ENCODE assay signal across 13 cellular contexts in the genomic region with DNA sequence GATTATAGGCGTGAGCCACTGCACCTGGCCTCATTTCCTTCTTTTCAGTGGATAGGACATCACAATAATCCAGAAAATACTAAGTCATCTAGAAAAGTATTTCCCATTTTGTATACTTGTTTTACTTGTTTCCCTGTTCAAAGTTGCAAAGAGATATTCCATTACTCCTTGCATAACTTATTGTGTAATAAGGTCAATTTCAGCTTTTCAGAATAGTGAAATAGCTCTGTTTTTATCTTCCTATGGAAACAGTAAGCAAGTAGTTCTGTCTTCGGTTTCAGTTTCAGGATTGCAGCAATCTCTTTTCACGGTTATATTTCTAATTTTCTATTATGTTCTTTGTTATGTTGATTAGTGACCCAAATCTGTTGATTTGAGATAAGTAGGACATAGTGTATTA. TPM values are rescaled to one million over a fixed set of nuclear protein-coding genes. Genes with fewer than 3 reads are reported as not detected.
DNase-seq lines count a peak whose midpoint lies in the region; ATAC-seq, FAIRE-seq and TF ChIP-seq lines count a peak whose summit lies in the region.
"Had no signal": no experiment of that assay in that cellular context is flagged by ENCODE, and none has a peak within 500 bp of the region (broad histone marks: within the 10 kb centered on the region; RNA-seq: fewer than 3 reads in every experiment).

No MANE protein-coding gene starts in this region.

- H2BK15ac ChIP-seq in mesendoderm (replicated peaks; ENCODE audit: low read depth): no peak overlapping the region

- in situ Hi-C loops in K562 (cut with MboI): no loop called here

- FAIRE-seq in K562 (lab: Jason Lieb, UNC): no peak
- FAIRE-seq: H1 had no signal

- no peak overlapping the region for H4K8ac ChIP-seq in mesendoderm (ENCODE audit: low read depth, low read length)

- no peak overlapping the region for H3K9ac ChIP-seq in K562 (ENCODE audit: insufficient read depth in 1 of 2, low read depth in 2 of 2, low read length in 2 of 2)
- H3K9ac ChIP-seq in mesendoderm (ENCODE audit: low read length): no peak overlapping the region

- intact Hi-C loops in K562 (cut with micrococcal nuclease): no loop called here

- H3K36me3 ChIP-seq in K562 (ENCODE audit: control insufficient read depth, insufficient read depth, low read length): no peaks in the 10 kb centered on the region
- H3K36me3 ChIP-seq in mesendoderm (ENCODE audit: control insufficient read depth, insufficient read depth, low read length): no peaks in the 10 kb centered on the region
- H3K36me3 ChIP-seq in BE2C: no peaks in the 10 kb centered on the region

- no peak overlapping the region for H3K23ac ChIP-seq in mesendoderm (ENCODE audit: low read length)

- no peaks in the 10 kb centered on the region for H4K20me1 ChIP-seq in K562 (replicated peaks; ENCODE audit: control insufficient read depth, insufficient read depth, low read length)

- H2AK5ac ChIP-seq in mesendoderm (ENCODE audit: low read length): no peak overlapping the region

- 12% methylated on average over 3 of the region's 3 CpGs for WGBS in K562 (ENCODE audit: insufficient coverage, low coverage, missing lambda C conversion rate)
- WGBS in mesendoderm (ENCODE audit: extremely low coverage, insufficient coverage, low lambda C conversion rate): no CpG with 5 or more reads among the region's 3 CpGs

- H3K9me3 ChIP-seq in K562 (replicated peaks; ENCODE audit: control insufficient read depth, insufficient read depth, low read depth, low read length) (no peaks in the 10 kb centered on the region), BE2C (no peaks in the 10 kb centered on the region)

- H3K79me1 ChIP-seq in mesendoderm (ENCODE audit: low read length): no peaks in the 10 kb centered on the region

- no peaks in the 10 kb centered on the region for H3K9me1 ChIP-seq in K562 (ENCODE audit: control insufficient read depth, insufficient read depth, low read length)

- no TSS peak for BruUV-seq in K562 (replicated peaks; lab: Mats Ljungman, UMichigan)

- H3K27me3 ChIP-seq in K562 (ENCODE audit: control insufficient read depth in 2 of 2, insufficient read depth in 2 of 2, low read length in 2 of 2) (peaks cover under 1 to 9% of the 10 kb centered on the region in 2 experiments), mesendoderm (ENCODE audit: insufficient read depth, low read length, poor library complexity) (no peaks in the 10 kb centered on the region), BE2C (peaks cover 14% of the 10 kb centered on the region)

- no peak overlapping the region for H3K4ac ChIP-seq in mesendoderm (ENCODE audit: low read depth, low read length)

- H3K18ac ChIP-seq in mesendoderm (ENCODE audit: low read length): no peak overlapping the region

- TF ChIP-seq EP300 in K562 (IDR thresholded peaks at IDR 0.05; ENCODE audit: low read length): no peak

- H3K79me2 ChIP-seq in K562 (ENCODE audit: control insufficient read depth, insufficient read depth, low read length): no peaks in the 10 kb centered on the region
- no peaks in the 10 kb centered on the region for H3K79me2 ChIP-seq in mesendoderm (ENCODE audit: control insufficient read depth, insufficient read depth, low read length)

- DNase-seq in activated CD8-positive, alpha-beta memory T cell treated with anti-CD3 and anti-CD28 coated beads, Interleukin-2, amount 10 ng/mL, durations not matched to agents 7 days and 5 days: no peak
- DNase-seq in activated CD8-positive, alpha-beta memory T cell treated with anti-CD3 and anti-CD28 coated beads, Interleukin-2, amount 50 U/mL, for 4 hours: no peak
- no peak for DNase-seq in K562 (ENCODE audit: extremely low read depth in 1 of 4, low spot score in 3 of 4)
- DNase-seq in mesendoderm: no peak
- DNase-seq in BE2C: no peak
- no peak for DNase-seq in omental fat pad (ENCODE audit: low spot score)
- DNase-seq: activated CD4-positive, alpha-beta T cell treated with anti-CD3 and anti-CD28 coated beads for 36 hours; NCI-H1694 treated with DMSO at 0.1 percent for 48 hours had no signal

- H3K27ac Mint-ChIP-seq in activated CD8-positive, alpha-beta memory T cell treated with anti-CD3 and anti-CD28 coated beads, Interleukin-2, amount 10 ng/mL, durations not matched to agents 7 days and 5 days: peak overlapping the region; percentile 65
- peak overlapping the region; percentile 40 for H3K27ac Mint-ChIP-seq in stimulated activated memory B cell treated with anti-CD40 and anti-IgM and Interleukin-4, amounts not matched to agents 10 μg/mL and 1 μg/mL and 100 μg/mL, for 72 hours
- H3K27ac Mint-ChIP-seq: activated CD4-positive, alpha-beta T cell treated with anti-CD3 and anti-CD28 coated beads for 36 hours had no signal

- H3K27ac ChIP-seq in K562 (ENCODE audit: extremely low read depth, low read depth, low read length) (no peak overlapping the region), mesendoderm (ENCODE audit: low read depth, low read length) (no peak overlapping the region)
- H3K27ac ChIP-seq: RWPE1 had no signal

- TF ChIP-seq POLR2A in K562 (conservative IDR thresholded peaks at IDR 0.05): no peak

- no peak for ATAC-seq in activated CD8-positive, alpha-beta memory T cell treated with anti-CD3 and anti-CD28 coated beads, Interleukin-2, amount 10 ng/mL, durations not matched to agents 7 days and 5 days
- ATAC-seq in HG03565 (IDR thresholded peaks at IDR 0.05; ENCODE audit: unreplicated experiment) (peak; percentile 28), K562 (no peak), omental fat pad (ENCODE audit: low FRiP score) (no peak)
- ATAC-seq in stimulated activated memory B cell treated with anti-CD40 and anti-IgM and Interleukin-4, amounts not matched to agents 10 μg/mL and 1 μg/mL and 100 μg/mL, for 72 hours: no peak

- no peak overlapping the region for H3K4me3 ChIP-seq in K562
- H3K4me3 ChIP-seq in mesendoderm (ENCODE audit: low read length): no peak overlapping the region
- H3K4me3 ChIP-seq in BE2C (ENCODE audit: low read depth, low read length): no peak overlapping the region
- H3K4me3 ChIP-seq: lung had no signal

- H3K9me3 Mint-ChIP-seq in activated CD8-positive, alpha-beta memory T cell treated with anti-CD3 and anti-CD28 coated beads, Interleukin-2, amount 10 ng/mL, durations not matched to agents 7 days and 5 days (ENCODE audit: low read depth): no peaks in the 10 kb centered on the region
- H3K9me3 Mint-ChIP-seq in stimulated activated memory B cell treated with anti-CD40 and anti-IgM and Interleukin-4, amounts not matched to agents 10 μg/mL and 1 μg/mL and 100 μg/mL, for 72 hours: no peaks in the 10 kb centered on the region

- H3K27me3 Mint-ChIP-seq in activated CD8-positive, alpha-beta memory T cell treated with anti-CD3 and anti-CD28 coated beads, Interleukin-2, amount 10 ng/mL, durations not matched to agents 7 days and 5 days: no peaks in the 10 kb centered on the region
- no peaks in the 10 kb centered on the region for H3K27me3 Mint-ChIP-seq in stimulated activated memory B cell treated with anti-CD40 and anti-IgM and Interleukin-4, amounts not matched to agents 10 μg/mL and 1 μg/mL and 100 μg/mL, for 72 hours
- H3K27me3 Mint-ChIP-seq: activated CD4-positive, alpha-beta T cell treated with anti-CD3 and anti-CD28 coated beads for 36 hours had no signal

- H3K4me1 Mint-ChIP-seq in activated CD8-positive, alpha-beta memory T cell treated with anti-CD3 and anti-CD28 coated beads, Interleukin-2, amount 10 ng/mL, durations not matched to agents 7 days and 5 days: peaks cover 61% of the 10 kb centered on the region
- H3K4me1 Mint-ChIP-seq in stimulated activated memory B cell treated with anti-CD40 and anti-IgM and Interleukin-4, amounts not matched to agents 10 μg/mL and 1 μg/mL and 100 μg/mL, for 72 hours: peaks cover 65% of the 10 kb centered on the region

- no peak for TF ChIP-seq CTCF in K562 (IDR thresholded peaks at IDR 0.05 in 2 of 3, conservative IDR thresholded peaks at IDR 0.05 in 1 of 3; ENCODE audit: insufficient read depth in 2 of 3, low read depth in 1 of 3, low read length in 3 of 3)
- no peak for TF ChIP-seq CTCF in BE2C (IDR thresholded peaks at IDR 0.05; ENCODE audit: low read depth, low read length)
- TF ChIP-seq CTCF in omental fat pad (IDR thresholded peaks at IDR 0.05): no peak

- peak overlapping the region; percentile 42 for H3K4me3 Mint-ChIP-seq in activated CD8-positive, alpha-beta memory T cell treated with anti-CD3 and anti-CD28 coated beads, Interleukin-2, amount 10 ng/mL, durations not matched to agents 7 days and 5 days
- H3K4me3 Mint-ChIP-seq in stimulated activated memory B cell treated with anti-CD40 and anti-IgM and Interleukin-4, amounts not matched to agents 10 μg/mL and 1 μg/mL and 100 μg/mL, for 72 hours: no peak overlapping the region
- H3K4me3 Mint-ChIP-seq: activated CD4-positive, alpha-beta T cell treated with anti-CD3 and anti-CD28 coated beads for 36 hours had no signal

- H3K4me1 ChIP-seq in K562 (replicated peaks in 1 of 2; ENCODE audit: control insufficient read depth in 2 of 2, insufficient read depth in 2 of 2, low read length in 2 of 2) (peaks cover 0 to 1% of the 10 kb centered on the region in 2 experiments; a peak in 2 of 5 replicates), mesendoderm (ENCODE audit: control insufficient read depth, low read depth, low read length) (peaks cover 9% of the 10 kb centered on the region), BE2C (no peaks in the 10 kb centered on the region)

- H3K4me2 ChIP-seq in K562 (ENCODE audit: insufficient read depth, low read length) (no peak overlapping the region), mesendoderm (ENCODE audit: low read length) (no peak overlapping the region)

- H3K36me3 Mint-ChIP-seq in activated CD8-positive, alpha-beta memory T cell treated with anti-CD3 and anti-CD28 coated beads, Interleukin-2, amount 10 ng/mL, durations not matched to agents 7 days and 5 days: peaks cover 67% of the 10 kb centered on the region
- peaks cover 37% of the 10 kb centered on the region for H3K36me3 Mint-ChIP-seq in stimulated activated memory B cell treated with anti-CD40 and anti-IgM and Interleukin-4, amounts not matched to agents 10 μg/mL and 1 μg/mL and 100 μg/mL, for 72 hours

- no peak overlapping the region for H2BK120ac ChIP-seq in mesendoderm (ENCODE audit: low read depth, low read length)

- POLR2A ChIA-PET in K562 (lab: Yijun Ruan, JAX): interaction anchor here (0.6 to 1.3 kb wide), 2 partner anchors 8 to 54 kb away, joined by 3 read pairs; no protein-coding TSS in a partner anchor

- H2AFZ ChIP-seq in K562 (ENCODE audit: low read depth, low read length): no peak overlapping the region

- TF ChIP-seq RAD21 in K562 (CRISPR knock-in tag; conservative IDR thresholded peaks at IDR 0.05 in 1 of 2, IDR thresholded peaks at IDR 0.05 in 1 of 2): no peak

- no peak overlapping the region for H4K5ac ChIP-seq in mesendoderm (ENCODE audit: low read length)

- no peak overlapping the region for H3K56ac ChIP-seq in mesendoderm (ENCODE audit: low read length)

- no peak overlapping the region for H2BK5ac ChIP-seq in mesendoderm (ENCODE audit: low read length)

- CTCF ChIA-PET in activated CD8-positive, alpha-beta memory T cell treated with anti-CD3 and anti-CD28 coated beads, Interleukin-2, amount 10 ng/mL, durations not matched to agents 7 days and 5 days (lab: Charles Lee): interaction anchor here (1.0 to 1.7 kb wide), 3 partner anchors 22 to 62 kb away, joined by 3 to 5 read pairs (median 3); no protein-coding TSS in a partner anchor
- CTCF ChIA-PET in K562 (lab: Yijun Ruan, JAX; ENCODE audit: low intra/inter-chr PET ratio): no interaction called here

RNA-seq across cellular contexts. Expression of a gene that starts 6.0 kb away (rescaled TPM):
- total RNA-seq in activated CD8-positive, alpha-beta memory T cell treated with anti-CD3 and anti-CD28 coated beads, Interleukin-2, amount 10 ng/mL, durations not matched to agents 7 days and 5 days: 10 to 100 TPM; 26.5 to 29.0 TPM
- 0.44 TPM in 1 of 2 replicates, not detected in the other for total RNA-seq in K562 (2011; cell fraction: chromatin; rRNA removed; ENCODE audit: low replicate concordance)
- 0.17 TPM in 1 of 2 replicates, not detected in the other for total RNA-seq in K562 (2011; cell fraction: nucleolus; rRNA removed)
- total RNA-seq in K562 (2011; cell fraction: nucleoplasm; rRNA removed): 0.38 and 0.44 TPM in 2 replicates
- 0.73 and 0.86 TPM in 2 replicates for total RNA-seq in K562 (2014; rRNA removed)
- total RNA-seq in K562 (2014; rRNA removed; fragmentation: Illumina TruSeq; extraction: Trizol): 0.29 and 0.45 TPM in 2 replicates
- 0.51 and 0.53 TPM in 2 replicates for total RNA-seq in K562 (2015; rRNA removed; fragmentation: Illumina TruSeq; extraction: Trizol)
- total RNA-seq in K562 (2021): 0.47 and 0.51 TPM in 2 replicates
- polyA plus RNA-seq in K562 (2011; rRNA removed): 0.40 and 1.2 TPM in 2 replicates
- 0.31 and 1.0 TPM in 2 replicates for polyA plus RNA-seq in K562 (2011; cell fraction: cytosol; rRNA removed)
- polyA plus RNA-seq in K562 (2011; cell fraction: nucleus; rRNA removed): 0.23 and 0.87 TPM in 2 replicates
- polyA plus RNA-seq in K562 (2012): 0.40 and 0.73 TPM in 2 replicates
- 0.54 and 0.56 TPM in 2 replicates for polyA plus RNA-seq in K562 (2014; fragmentation: Illumina TruSeq; extraction: Trizol)
- under 1 TPM; 0.06 to 0.07 TPM for polyA plus RNA-seq in K562 (2014; fragmentation: Nextera tagmentation; extraction: Ambion mirVana)
- 0.29 and 1.6 TPM in 2 replicates for polyA plus RNA-seq in K562 (2014; rRNA removed)
- 0.21 and 1.1 TPM in 2 replicates for polyA minus RNA-seq in K562 (2011; rRNA and poly(A)+ RNA removed)
- 0.91 TPM in 1 of 2 replicates, not detected in the other for polyA minus RNA-seq in K562 (2011; cell fraction: cytosol; rRNA and poly(A)+ RNA removed)
- polyA minus RNA-seq in K562 (2011; cell fraction: nucleus; rRNA and poly(A)+ RNA removed): 0.13 and 1.3 TPM in 2 replicates
- 2.0 TPM for polyA plus RNA-seq in mesendoderm (2013, experiment 1 of 2)
- 2.3 TPM for polyA plus RNA-seq in mesendoderm (2013, experiment 2 of 2)
- polyA plus RNA-seq in BE2C (2012; ENCODE audit: insufficient read depth, insufficient read length, low read depth): not detected
- 100 to 1,000 TPM in 3 of 4 donors, 10 to 100 TPM in 1; 34.5 to 156 (median 113) TPM for total RNA-seq in omental fat pad

Comparison
In these comparisons a context has a peak if more than half of its experiments do, and no peak if none do; other contexts are left out.
1. RNA of a gene that starts 6.0 kb away (total RNA-seq): 34.5 to 156 TPM in omental fat pad and 26.5 to 29.0 TPM in activated CD8-positive, alpha-beta memory T cell treated with anti-CD3 and anti-CD28 coated beads, Interleukin-2, amount 10 ng/mL, durations not matched to agents 7 days and 5 days; 0.17 to 0.86 TPM in K562; every median in the first group is over 10 times any median in the second.